In the genomic region with DNA sequence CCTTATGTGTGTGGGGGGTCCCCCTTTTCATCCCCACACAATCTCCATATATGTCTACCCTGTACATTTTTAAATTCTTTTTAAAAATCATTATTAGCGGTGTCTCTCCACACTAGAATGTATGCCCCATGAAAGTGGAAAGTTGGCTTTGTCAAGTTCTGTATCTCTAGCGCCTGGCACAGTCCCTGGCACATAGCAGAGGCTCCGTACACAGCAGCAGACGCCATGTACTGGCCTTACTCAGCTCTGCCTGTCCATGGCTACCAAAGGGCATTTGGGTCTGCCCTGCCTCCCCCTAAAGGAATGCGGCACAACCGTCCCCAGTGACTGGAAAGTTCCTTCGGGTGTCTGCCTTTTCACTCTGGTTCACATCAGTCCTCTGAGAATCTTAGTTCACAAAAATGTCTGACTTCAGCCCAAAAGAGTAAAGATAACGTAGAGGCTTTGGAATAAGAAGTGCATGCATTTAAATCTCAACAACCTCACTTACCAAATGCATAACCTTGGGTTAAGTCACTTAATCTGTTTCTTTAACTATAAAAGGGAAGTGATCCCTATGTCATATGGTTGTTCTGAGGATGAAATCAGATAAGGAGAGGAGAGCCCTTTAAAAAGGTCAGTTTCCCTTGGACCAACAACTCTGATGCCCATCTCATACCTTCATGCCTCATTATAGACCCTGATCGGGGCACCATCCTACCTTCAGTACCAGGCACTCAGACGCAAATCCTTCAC, we compare ENCODE assay signal across 10 cellular contexts.
DNase-seq lines count a peak whose midpoint lies in the region; ATAC-seq, FAIRE-seq and TF ChIP-seq lines count a peak whose summit lies in the region.
"Had no signal": no experiment of that assay in that cellular context is flagged by ENCODE, and none has a peak within 500 bp of the region (broad histone marks: within the 10 kb centered on the region; RNA-seq: fewer than 3 reads in every experiment).

No MANE protein-coding gene starts in this region.

- ATAC-seq in right lobe of liver (no peak), HG02798 (IDR thresholded peaks at IDR 0.05; ENCODE audit: poor library complexity, unreplicated experiment) (no peak), GM21390 (IDR thresholded peaks at IDR 0.05; ENCODE audit: unreplicated experiment) (no peak)

- no peak for TF ChIP-seq CTCF in ascending aorta (IDR thresholded peaks at IDR 0.05)
- TF ChIP-seq CTCF in right lobe of liver (IDR thresholded peaks at IDR 0.05) = no peak

- H3K27ac ChIP-seq in ascending aorta (peak overlapping the region; percentile 95 to 98), right lobe of liver (peak overlapping the region; percentile 53 to 91 (median 78)), substantia nigra (ENCODE audit: low read depth, low read length, poor library complexity, severe bottlenecking) (peak overlapping the region; percentile 89)

- peak; percentile 63 for DNase-seq in MV-4-11 (lab: John Stamatoyannopoulos, UW)
- peak in 1 of 2 donors; percentile 53 for DNase-seq in ascending aorta (ENCODE audit: low spot score in 2 of 2)
- no peak for DNase-seq in right lobe of liver
- DNase-seq in substantia nigra (lab: John Stamatoyannopoulos, UW) = no peak
- DNase-seq in GM19239 (ENCODE audit: insufficient read length, low spot score) = no peak
- DNase-seq: Calu3, cortex of kidney, NCI-H345 had no signal

- H3K9me3 ChIP-seq in ascending aorta = no peaks in the 10 kb centered on the region
- no peaks in the 10 kb centered on the region for H3K9me3 ChIP-seq in right lobe of liver

- H3K4me1 ChIP-seq in ascending aorta = peaks cover 57 to 97% of the 10 kb centered on the region in 2 donors
- peaks cover 0 to 94% (median 36%) of the 10 kb centered on the region in 4 donors for H3K4me1 ChIP-seq in right lobe of liver

- peaks cover 77 to 98% of the 10 kb centered on the region in 2 donors for H3K36me3 ChIP-seq in ascending aorta
- H3K36me3 ChIP-seq in right lobe of liver = peaks cover 0 to 77% (median 29%) of the 10 kb centered on the region in 4 donors

- TF ChIP-seq POLR2A in right lobe of liver (IDR thresholded peaks at IDR 0.05) = no peak

- peak overlapping the region; percentile 18 to 79 for H3K4me3 ChIP-seq in ascending aorta
- H3K4me3 ChIP-seq in right lobe of liver = peak overlapping the region in 1 of 3 donors; percentile 24

- WGBS in right lobe of liver (ENCODE audit: insufficient coverage, low coverage, low lambda C conversion rate, missing lambda C conversion rate) = 75% methylated on average over 8 of the region's 10 CpGs

- intact Hi-C loops in ascending aorta (cut with DNase I) = loop anchor here (10.0 kb wide), 1 partner anchor 52 kb away; no protein-coding TSS in a partner anchor
- intact Hi-C loops in right lobe of liver (cut with DNase I) = loop anchor here in 1 of 2 donors (10.0 kb wide), 1 partner anchor 152 kb away; no protein-coding TSS in a partner anchor

- FAIRE-seq in GM19239 (lab: Jason Lieb, UNC) = no peak

- H3K27me3 ChIP-seq in ascending aorta (no peaks in the 10 kb centered on the region), right lobe of liver (no peaks in the 10 kb centered on the region)
